8 cellular contexts compared by ENCODE assay signal in the genomic region with DNA sequence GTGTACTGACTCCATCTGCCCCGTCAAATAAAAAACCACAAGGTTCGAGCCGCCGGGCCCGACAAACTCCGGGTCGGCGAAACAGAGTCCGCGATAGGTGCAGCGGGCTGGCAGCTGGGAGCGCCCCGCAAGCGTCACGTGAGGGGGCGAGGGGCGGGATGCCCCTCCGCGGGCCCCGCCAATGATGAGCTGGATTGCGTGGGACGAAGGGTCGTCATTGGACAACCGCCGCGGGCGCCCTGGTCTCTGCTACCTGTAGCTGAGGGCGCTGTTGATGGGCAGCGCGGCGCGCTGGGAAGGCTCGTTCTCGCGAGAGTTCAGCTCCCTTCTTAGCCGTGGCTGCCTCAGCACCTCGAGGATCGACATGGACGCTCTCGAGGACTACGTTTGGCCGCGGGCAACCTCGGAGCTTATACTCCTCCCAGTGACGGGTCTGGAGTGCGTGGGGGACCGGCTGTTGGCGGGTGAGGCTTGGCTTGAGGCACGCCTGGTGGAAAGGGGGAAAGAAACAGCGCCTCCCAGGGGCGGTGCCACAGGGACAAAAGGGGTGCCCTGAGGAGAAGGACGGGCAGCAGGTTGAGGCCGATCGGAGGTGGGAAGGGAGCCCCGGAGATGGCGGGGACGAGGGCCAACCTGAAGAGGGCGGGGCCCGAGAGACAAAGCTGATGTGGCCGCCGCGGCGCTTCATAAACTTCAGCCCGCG. TPM values are rescaled to one million over a fixed set of nuclear protein-coding genes. Genes with fewer than 3 reads are reported as not detected.
A peak's percentile ranks its signal among the peaks of the same experiment; 100 is the strongest.
DNase-seq lines count a peak whose midpoint lies in the region; ATAC-seq and TF ChIP-seq lines count a peak whose summit lies in the region.

A gene with protein sequence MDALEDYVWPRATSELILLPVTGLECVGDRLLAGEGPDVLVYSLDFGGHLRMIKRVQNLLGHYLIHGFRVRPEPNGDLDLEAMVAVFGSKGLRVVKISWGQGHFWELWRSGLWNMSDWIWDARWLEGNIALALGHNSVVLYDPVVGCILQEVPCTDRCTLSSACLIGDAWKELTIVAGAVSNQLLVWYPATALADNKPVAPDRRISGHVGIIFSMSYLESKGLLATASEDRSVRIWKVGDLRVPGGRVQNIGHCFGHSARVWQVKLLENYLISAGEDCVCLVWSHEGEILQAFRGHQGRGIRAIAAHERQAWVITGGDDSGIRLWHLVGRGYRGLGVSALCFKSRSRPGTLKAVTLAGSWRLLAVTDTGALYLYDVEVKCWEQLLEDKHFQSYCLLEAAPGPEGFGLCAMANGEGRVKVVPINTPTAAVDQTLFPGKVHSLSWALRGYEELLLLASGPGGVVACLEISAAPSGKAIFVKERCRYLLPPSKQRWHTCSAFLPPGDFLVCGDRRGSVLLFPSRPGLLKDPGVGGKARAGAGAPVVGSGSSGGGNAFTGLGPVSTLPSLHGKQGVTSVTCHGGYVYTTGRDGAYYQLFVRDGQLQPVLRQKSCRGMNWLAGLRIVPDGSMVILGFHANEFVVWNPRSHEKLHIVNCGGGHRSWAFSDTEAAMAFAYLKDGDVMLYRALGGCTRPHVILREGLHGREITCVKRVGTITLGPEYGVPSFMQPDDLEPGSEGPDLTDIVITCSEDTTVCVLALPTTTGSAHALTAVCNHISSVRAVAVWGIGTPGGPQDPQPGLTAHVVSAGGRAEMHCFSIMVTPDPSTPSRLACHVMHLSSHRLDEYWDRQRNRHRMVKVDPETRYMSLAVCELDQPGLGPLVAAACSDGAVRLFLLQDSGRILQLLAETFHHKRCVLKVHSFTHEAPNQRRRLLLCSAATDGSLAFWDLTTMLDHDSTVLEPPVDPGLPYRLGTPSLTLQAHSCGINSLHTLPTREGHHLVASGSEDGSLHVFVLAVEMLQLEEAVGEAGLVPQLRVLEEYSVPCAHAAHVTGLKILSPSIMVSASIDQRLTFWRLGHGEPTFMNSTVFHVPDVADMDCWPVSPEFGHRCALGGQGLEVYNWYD (plus strand): TSS at position 324 of the 703 bp plus-strand sequence. CDS start 41 bp downstream, at position 365.

- peak; percentile 51; the same call in 1 of the 2 replicates for TF ChIP-seq CTCF in GM12874 (IDR thresholded peaks at IDR 0.05; ENCODE audit: insufficient read depth, low read depth, low read length)
- TF ChIP-seq CTCF in cardiac muscle cell (IDR thresholded peaks at IDR 0.05; ENCODE audit: low read depth, low read length) = peak; percentile 43
- peak; percentile 64 for TF ChIP-seq CTCF in parathyroid adenoma (IDR thresholded peaks at IDR 0.05)
- TF ChIP-seq CTCF in tibial nerve (IDR thresholded peaks at IDR 0.05) = peak; percentile 41 to 78 (median 59)

- peak within 1 kb of the TSS; percentile 100 for H3K4me2 ChIP-seq in parathyroid adenoma (ENCODE audit: low read length)

- peak within 1 kb of the TSS; percentile 84 for H3K4me3 ChIP-seq in cardiac muscle cell
- H3K4me3 ChIP-seq in parathyroid adenoma (ENCODE audit: low read depth, low read length) = peak within 1 kb of the TSS; percentile 100
- H3K4me3 ChIP-seq in tibial nerve = peak within 1 kb of the TSS; percentile 80 to 98 (median 87)

- WGBS in tibial nerve, 2 donors = 0% methylated on average over 44 to 54 of the region's 65 CpGs

- peaks cover 24% of the 10 kb centered on the region for H3K79me2 ChIP-seq in parathyroid adenoma

- peak within 1 kb of the TSS; percentile 99 for H3K4me3 Mint-ChIP-seq in activated naive CD8-positive, alpha-beta T cell treated with anti-CD3 and anti-CD28 coated beads, Interleukin-2, amount 50 U/mL, for 24 hours

- no peaks in the 10 kb centered on the region for H3K9me3 Mint-ChIP-seq in activated naive CD8-positive, alpha-beta T cell treated with anti-CD3 and anti-CD28 coated beads, Interleukin-2, amount 50 U/mL, for 24 hours

- ATAC-seq in HG02763 (IDR thresholded peaks at IDR 0.05; ENCODE audit: unreplicated experiment) = peak; percentile 89
- ATAC-seq in activated naive CD8-positive, alpha-beta T cell treated with anti-CD3 and anti-CD28 coated beads, Interleukin-2, amount 50 U/mL, for 24 hours = peak; percentile 92

- peaks cover 4% of the 10 kb centered on the region for H3K36me3 ChIP-seq in cardiac muscle cell
- no peaks in the 10 kb centered on the region for H3K36me3 ChIP-seq in parathyroid adenoma (ENCODE audit: control insufficient read depth, insufficient read depth, low read length)
- peaks cover 0 to 33% (median 0%) of the 10 kb centered on the region in 3 donors for H3K36me3 ChIP-seq in tibial nerve

- H3K4me1 ChIP-seq in cardiac muscle cell (ENCODE audit: low read depth) (no peaks in the 10 kb centered on the region), parathyroid adenoma (peaks cover 6% of the 10 kb centered on the region), tibial nerve (peaks cover 0 to 29% (median 11%) of the 10 kb centered on the region in 4 donors)

- peaks cover 15% of the 10 kb centered on the region for H3K36me3 Mint-ChIP-seq in activated naive CD8-positive, alpha-beta T cell treated with anti-CD3 and anti-CD28 coated beads, Interleukin-2, amount 50 U/mL, for 24 hours (ENCODE audit: low read depth)

- H3K27me3 ChIP-seq in cardiac muscle cell (no peaks in the 10 kb centered on the region), parathyroid adenoma (ENCODE audit: control insufficient read depth, insufficient read depth, low read length) (no peaks in the 10 kb centered on the region), tibial nerve (no peaks in the 10 kb centered on the region)

- H3K27ac Mint-ChIP-seq in activated naive CD8-positive, alpha-beta T cell treated with anti-CD3 and anti-CD28 coated beads, Interleukin-2, amount 50 U/mL, for 24 hours = peak within 1 kb of the TSS; percentile 99

- H2AFZ ChIP-seq in parathyroid adenoma = peak within 1 kb of the TSS; percentile 78

- H3K27me3 Mint-ChIP-seq in activated naive CD8-positive, alpha-beta T cell treated with anti-CD3 and anti-CD28 coated beads, Interleukin-2, amount 50 U/mL, for 24 hours = no peaks in the 10 kb centered on the region

- no peaks in the 10 kb centered on the region for H3K9me3 ChIP-seq in cardiac muscle cell (ENCODE audit: low read depth)
- H3K9me3 ChIP-seq in parathyroid adenoma (ENCODE audit: control insufficient read depth, low read length) = no peaks in the 10 kb centered on the region
- no peaks in the 10 kb centered on the region for H3K9me3 ChIP-seq in tibial nerve

- peak; percentile 65 to 94 for TF ChIP-seq EP300 in tibial nerve (IDR thresholded peaks at IDR 0.05)

- H3K4me1 Mint-ChIP-seq in activated naive CD8-positive, alpha-beta T cell treated with anti-CD3 and anti-CD28 coated beads, Interleukin-2, amount 50 U/mL, for 24 hours = peaks cover 17% of the 10 kb centered on the region

- peak within 1 kb of the TSS; percentile 94 for H3K27ac ChIP-seq in cardiac muscle cell
- H3K27ac ChIP-seq in parathyroid adenoma = peak within 1 kb of the TSS; percentile 87
- H3K27ac ChIP-seq in tibial nerve = peak within 1 kb of the TSS; percentile 97 to 99 (median 98)

- DNase-seq in NCI-H1417 (lab: John Stamatoyannopoulos, UW) = peak; percentile 92 to 96 (median 94)
- peak; percentile 79 to 94 for DNase-seq in SW 1271 (lab: John Stamatoyannopoulos, UW)
- peak; percentile 97 for DNase-seq in activated naive CD8-positive, alpha-beta T cell treated with anti-CD3 and anti-CD28 coated beads, Interleukin-2, amount 50 U/mL, for 24 hours
- peak; percentile 99 for DNase-seq in cardiac muscle cell (ENCODE audit: low read depth in 1 of 2, low spot score in 1 of 2)
- peak; percentile 94 to 95 for DNase-seq in tibial nerve (ENCODE audit: low spot score in 2 of 2)

- peak within 1 kb of the TSS; percentile 49 for H3K9ac ChIP-seq in parathyroid adenoma

- peak; percentile 30 to 81 for TF ChIP-seq POLR2A in tibial nerve (IDR thresholded peaks at IDR 0.05)

RNA-seq across cellular contexts. Expression of the gene that starts here (rescaled TPM):
- 176 and 223 TPM in 2 replicates for total RNA-seq in cardiac muscle cell
- polyA plus RNA-seq in cardiac muscle cell = 276 and 277 TPM in 2 replicates
- 100 to 1,000 TPM in 3 of 4 donors, 10 to 100 TPM in 1; 95.3 to 138 (median 117) TPM for total RNA-seq in tibial nerve

Comparison
In these comparisons a context has a peak if more than half of its experiments do, and no peak if none do; other contexts are left out.
1. Peak in every context shown above with its lines: DNase-seq, ATAC-seq, H3K4me3 ChIP-seq and H3K27ac ChIP-seq.